Comparison of ENCODE assay signal across 18 cellular contexts in the genomic region with DNA sequence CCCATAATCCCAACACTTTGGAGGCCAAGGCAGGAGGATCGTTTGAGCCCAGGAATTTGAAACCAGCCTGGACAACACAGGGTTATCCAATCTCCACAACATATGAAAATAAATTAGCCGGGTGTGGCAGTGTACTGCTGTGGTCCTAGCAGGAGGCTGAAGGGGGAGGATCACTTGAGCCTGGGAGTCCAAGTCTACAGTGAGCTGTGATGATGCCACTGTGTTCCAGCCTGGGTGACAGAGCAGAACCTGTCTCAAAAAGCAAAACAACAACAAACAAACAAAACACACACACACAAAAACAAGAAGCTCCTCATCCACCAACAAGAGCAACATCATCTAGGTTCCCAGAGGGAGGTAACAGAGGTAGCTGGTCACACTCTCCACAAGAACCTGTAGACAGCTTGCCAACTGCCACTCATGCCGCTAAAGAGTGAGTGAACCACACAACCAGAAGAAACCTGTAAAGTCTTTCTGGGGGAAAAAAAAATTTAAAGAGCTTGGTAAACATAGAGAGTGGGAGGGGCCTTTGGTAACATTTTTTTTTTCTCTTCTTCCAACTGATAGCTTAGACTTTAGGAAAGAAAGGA. TPM values are rescaled to one million over a fixed set of nuclear protein-coding genes. Genes with fewer than 3 reads are reported as not detected.
DNase-seq lines count a peak whose midpoint lies in the region; ATAC-seq and TF ChIP-seq lines count a peak whose summit lies in the region.
"Had no signal": no experiment of that assay in that cellular context is flagged by ENCODE, and none has a peak within 500 bp of the region (broad histone marks: within the 10 kb centered on the region; RNA-seq: fewer than 3 reads in every experiment).

No MANE protein-coding gene starts in this region.

- TF ChIP-seq CTCF in CD14-positive monocyte (IDR thresholded peaks at IDR 0.05), result no peak
- TF ChIP-seq CTCF in HEK293 (tag by site-specific recombination; IDR thresholded peaks at IDR 0.05), result no peak
- TF ChIP-seq CTCF in colonic mucosa (IDR thresholded peaks at IDR 0.05), result no peak
- TF ChIP-seq CTCF in GM13977 (IDR thresholded peaks at IDR 0.05; ENCODE audit: extremely low read depth, insufficient read depth, missing control alignments), result no peak

- POLR2A ChIA-PET in HEK293 (lab: Yijun Ruan, JAX), result interaction anchor here (0.6 to 1.1 kb wide), 2 partner anchors 93 to 486 kb away, joined by 4 read pairs; a partner anchor contains a TSS

- intact Hi-C loops in CD14-positive monocyte (cut with micrococcal nuclease), result no loop called here
- intact Hi-C loops in colonic mucosa (cut with DNase I), result no loop called here

- H3K9me3 ChIP-seq in HEK293 (ENCODE audit: control insufficient read depth, insufficient read depth, low read depth, low read length) (no peaks in the 10 kb centered on the region), colonic mucosa (no peaks in the 10 kb centered on the region), mucosa of rectum (ENCODE audit: control insufficient read depth in 2 of 2, low read length in 2 of 2) (no peaks in the 10 kb centered on the region)
- H3K9me3 ChIP-seq: sigmoid colon, uterus had no signal

- in situ Hi-C loops in GM13977 (cut with MboI; ENCODE audit: low pct_unique_long_range_greater_than_20kb, low sequenced_read_pairs, unreplicated experiment), result no loop called here

- no peaks in the 10 kb centered on the region for H3K9me3 Mint-ChIP-seq in CD14-positive monocyte
- H3K9me3 Mint-ChIP-seq: stimulated activated naive CD8-positive, alpha-beta T cell treated with anti-CD3 and anti-CD28 coated beads, Interleukin-15, Interleukin-2, amounts not matched to agents 100 ng/mL and 50 ng/mL, for 24 hours had no signal

- peaks cover 11% of the 10 kb centered on the region for H3K4me1 Mint-ChIP-seq in CD14-positive monocyte

- CTCF ChIA-PET in HEK293 (lab: Yijun Ruan, JAX), result interaction anchor here (0.6 to 1.4 kb wide), 6 partner anchors 12 to 103 kb away, joined by 3 to 12 read pairs (median 4); a partner anchor contains a TSS

- H3K27me3 ChIP-seq in colonic mucosa, result no peaks in the 10 kb centered on the region
- H3K27me3 ChIP-seq in mucosa of rectum (ENCODE audit: control insufficient read depth in 2 of 2, insufficient read depth in 2 of 2, low read length in 2 of 2), result no peaks in the 10 kb centered on the region
- H3K27me3 ChIP-seq: sigmoid colon, uterus had no signal

- H3K27ac ChIP-seq in HEK293 (ENCODE audit: extremely low read depth, low read depth, low read length) (peak overlapping the region; percentile 29; the same call in 1 of the 2 replicates), colonic mucosa (peak overlapping the region; percentile 35), mucosa of rectum (ENCODE audit: low read depth in 2 of 2, low read length in 2 of 2) (peak overlapping the region; percentile 7 to 40)
- H3K27ac ChIP-seq: RWPE1, sigmoid colon had no signal

- H3K4me3 ChIP-seq in HEK293 (ENCODE audit: low read depth, low read length), result no peak overlapping the region
- no peak overlapping the region for H3K4me3 ChIP-seq in colonic mucosa
- no peak overlapping the region for H3K4me3 ChIP-seq in mucosa of rectum (ENCODE audit: low read length in 2 of 2)
- H3K4me3 ChIP-seq: sigmoid colon, uterus had no signal

- H3K36me3 ChIP-seq in HEK293 (ENCODE audit: control insufficient read depth in 2 of 2, insufficient read depth in 1 of 2, low read length in 2 of 2) (no peaks in the 10 kb centered on the region; a peak in 1 of 3 replicates), colonic mucosa (no peaks in the 10 kb centered on the region), mucosa of rectum (ENCODE audit: control insufficient read depth in 2 of 2, insufficient read depth in 2 of 2, low read length in 2 of 2) (no peaks in the 10 kb centered on the region)
- H3K36me3 ChIP-seq: sigmoid colon, uterus had no signal

- peaks cover 0 to 20% of the 10 kb centered on the region in 2 donors for H3K36me3 Mint-ChIP-seq in CD14-positive monocyte

- no peak for DNase-seq in CD14-positive monocyte (ENCODE audit: low spot score)
- no peak for DNase-seq in colonic mucosa
- no peak for DNase-seq in UCSD-AML1 (lab: John Stamatoyannopoulos, UW; ENCODE audit: unreplicated experiment)
- no peak for DNase-seq in GM13977 (ENCODE audit: low spot score)
- DNase-seq: activated CD4-positive, alpha-beta T cell treated with anti-CD3 and anti-CD28 coated beads for 48 hours; activated CD8-positive, alpha-beta memory T cell treated with anti-CD3 and anti-CD28 coated beads, Interleukin-2, amount 50 U/mL, for 4 hours; cerebellar nuclear complex; NCI-H1417 treated with DMSO at 0.1 percent for 48 hours; NK-92 treated with Interleukin-12 subunit alpha and Interleukin-12 subunit beta, amount 100 ng/mL, for 24 hours; nucleus accumbens; sigmoid colon; uterus had no signal

- no peak for ATAC-seq in HG02623 (IDR thresholded peaks at IDR 0.05; ENCODE audit: unreplicated experiment)
- ATAC-seq in HG02642 (IDR thresholded peaks at IDR 0.05; ENCODE audit: poor library complexity, unreplicated experiment), result no peak

- H3K9ac ChIP-seq in colonic mucosa (ENCODE audit: low read depth in 2 of 2, low read length in 2 of 2), result no peak overlapping the region
- H3K9ac ChIP-seq in mucosa of rectum (ENCODE audit: low read depth in 1 of 2, low read length in 2 of 2), result no peak overlapping the region

- H3K4me1 ChIP-seq in HEK293 (ENCODE audit: control insufficient read depth, insufficient read depth, low read length) (peaks cover 21% of the 10 kb centered on the region; the same call in 1 of the 2 replicates), colonic mucosa (peaks cover 5% of the 10 kb centered on the region), mucosa of rectum (ENCODE audit: control insufficient read depth in 2 of 2, insufficient read depth in 2 of 2, low read length in 2 of 2) (peaks cover 10 to 12% of the 10 kb centered on the region in 2 donors)
- H3K4me1 ChIP-seq: uterus had no signal

- no peak overlapping the region for H3K4me3 Mint-ChIP-seq in CD14-positive monocyte
- H3K4me3 Mint-ChIP-seq: stimulated activated naive CD8-positive, alpha-beta T cell treated with anti-CD3 and anti-CD28 coated beads, Interleukin-15, Interleukin-2, amounts not matched to agents 100 ng/mL and 50 ng/mL, for 24 hours had no signal

- H3K27ac Mint-ChIP-seq in CD14-positive monocyte, result peak overlapping the region in 5 of 7 donors; percentile 6 to 73 (median 26)
- H3K27ac Mint-ChIP-seq: stimulated activated naive CD8-positive, alpha-beta T cell treated with anti-CD3 and anti-CD28 coated beads, Interleukin-15, Interleukin-2, amounts not matched to agents 100 ng/mL and 50 ng/mL, for 24 hours had no signal

- peaks cover 0 to 1% (median 0%) of the 10 kb centered on the region in 3 donors for H3K27me3 Mint-ChIP-seq in CD14-positive monocyte (ENCODE audit: low read depth in 3 of 3)
- H3K27me3 Mint-ChIP-seq: stimulated activated naive CD8-positive, alpha-beta T cell treated with anti-CD3 and anti-CD28 coated beads, Interleukin-15, Interleukin-2, amounts not matched to agents 100 ng/mL and 50 ng/mL, for 24 hours had no signal

TF ChIP-seq in HEK293, 187 proteins besides CTCF, POLR2A, EP300 and RAD21 (continues in another document):
- TF ChIP-seq, protein P1, sequence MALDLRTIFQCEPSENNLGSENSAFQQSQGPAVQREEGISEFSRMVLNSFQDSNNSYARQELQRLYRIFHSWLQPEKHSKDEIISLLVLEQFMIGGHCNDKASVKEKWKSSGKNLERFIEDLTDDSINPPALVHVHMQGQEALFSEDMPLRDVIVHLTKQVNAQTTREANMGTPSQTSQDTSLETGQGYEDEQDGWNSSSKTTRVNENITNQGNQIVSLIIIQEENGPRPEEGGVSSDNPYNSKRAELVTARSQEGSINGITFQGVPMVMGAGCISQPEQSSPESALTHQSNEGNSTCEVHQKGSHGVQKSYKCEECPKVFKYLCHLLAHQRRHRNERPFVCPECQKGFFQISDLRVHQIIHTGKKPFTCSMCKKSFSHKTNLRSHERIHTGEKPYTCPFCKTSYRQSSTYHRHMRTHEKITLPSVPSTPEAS (tag by site-specific recombination; IDR thresholded peaks at IDR 0.05), result no peak
- 0 out of 2 replicates have a peak, but pooled peaks have one; percentile 28 for TF ChIP-seq TRIM28 (IDR thresholded peaks at IDR 0.05; ENCODE audit: borderline replicate concordance, low read length)
- TF ChIP-seq ZNF600 (tag by site-specific recombination; IDR thresholded peaks at IDR 0.05), result peak; percentile 74
- peak; percentile 95 for TF ChIP-seq SCRT1 (tag by site-specific recombination; IDR thresholded peaks at IDR 0.05; ENCODE audit: borderline replicate concordance)
- TF ChIP-seq, protein P2, sequence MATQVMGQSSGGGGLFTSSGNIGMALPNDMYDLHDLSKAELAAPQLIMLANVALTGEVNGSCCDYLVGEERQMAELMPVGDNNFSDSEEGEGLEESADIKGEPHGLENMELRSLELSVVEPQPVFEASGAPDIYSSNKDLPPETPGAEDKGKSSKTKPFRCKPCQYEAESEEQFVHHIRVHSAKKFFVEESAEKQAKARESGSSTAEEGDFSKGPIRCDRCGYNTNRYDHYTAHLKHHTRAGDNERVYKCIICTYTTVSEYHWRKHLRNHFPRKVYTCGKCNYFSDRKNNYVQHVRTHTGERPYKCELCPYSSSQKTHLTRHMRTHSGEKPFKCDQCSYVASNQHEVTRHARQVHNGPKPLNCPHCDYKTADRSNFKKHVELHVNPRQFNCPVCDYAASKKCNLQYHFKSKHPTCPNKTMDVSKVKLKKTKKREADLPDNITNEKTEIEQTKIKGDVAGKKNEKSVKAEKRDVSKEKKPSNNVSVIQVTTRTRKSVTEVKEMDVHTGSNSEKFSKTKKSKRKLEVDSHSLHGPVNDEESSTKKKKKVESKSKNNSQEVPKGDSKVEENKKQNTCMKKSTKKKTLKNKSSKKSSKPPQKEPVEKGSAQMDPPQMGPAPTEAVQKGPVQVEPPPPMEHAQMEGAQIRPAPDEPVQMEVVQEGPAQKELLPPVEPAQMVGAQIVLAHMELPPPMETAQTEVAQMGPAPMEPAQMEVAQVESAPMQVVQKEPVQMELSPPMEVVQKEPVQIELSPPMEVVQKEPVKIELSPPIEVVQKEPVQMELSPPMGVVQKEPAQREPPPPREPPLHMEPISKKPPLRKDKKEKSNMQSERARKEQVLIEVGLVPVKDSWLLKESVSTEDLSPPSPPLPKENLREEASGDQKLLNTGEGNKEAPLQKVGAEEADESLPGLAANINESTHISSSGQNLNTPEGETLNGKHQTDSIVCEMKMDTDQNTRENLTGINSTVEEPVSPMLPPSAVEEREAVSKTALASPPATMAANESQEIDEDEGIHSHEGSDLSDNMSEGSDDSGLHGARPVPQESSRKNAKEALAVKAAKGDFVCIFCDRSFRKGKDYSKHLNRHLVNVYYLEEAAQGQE (tag by site-specific recombination; IDR thresholded peaks at IDR 0.05), result no peak
- no peak for TF ChIP-seq SP2 (tag by site-specific recombination; IDR thresholded peaks at IDR 0.05)
- TF ChIP-seq ZBTB7A (tag by site-specific recombination; IDR thresholded peaks at IDR 0.05; ENCODE audit: low read depth), result 0 out of 2 replicates have a peak, but pooled peaks have one; percentile 5
- TF ChIP-seq GLIS2 (tag by site-specific recombination; IDR thresholded peaks at IDR 0.05), result peak; percentile 20; the same call in 1 of the 2 replicates
- TF ChIP-seq ZNF302 (tag by site-specific recombination; IDR thresholded peaks at IDR 0.05; ENCODE audit: low read depth), result no peak

RNA-seq across cellular contexts. Expression of a gene that starts 34.7 kb away (rescaled TPM):
- 10 to 100 TPM; 21.1 to 28.0 TPM for polyA plus RNA-seq in CD14-positive monocyte
- 10 to 100 TPM; 31.1 to 32.3 TPM for total RNA-seq in colonic mucosa
